Comparison of ENCODE assay signal across 37 cellular contexts in the genomic region with DNA sequence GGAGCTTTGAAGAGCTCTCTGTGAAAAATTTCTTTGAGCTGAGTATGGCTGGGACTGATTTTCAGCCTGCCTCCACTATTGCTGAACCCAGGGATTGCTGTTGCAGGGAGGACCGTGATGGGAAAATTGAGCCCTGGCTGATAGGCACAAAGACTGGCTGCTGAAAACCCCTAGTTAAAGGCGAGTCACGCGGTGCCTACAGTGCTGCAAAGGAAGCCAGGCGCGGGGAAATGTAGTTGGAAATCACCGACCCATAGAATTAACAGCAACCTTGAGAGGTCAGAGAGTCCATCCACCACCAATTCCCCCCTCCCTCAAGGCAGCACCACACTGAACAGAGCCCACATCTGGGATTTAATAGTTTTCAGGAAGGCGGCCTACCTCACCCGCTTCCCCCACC. TPM values are rescaled to one million over a fixed set of nuclear protein-coding genes. Genes with fewer than 3 reads are reported as not detected.
"Had no signal": no experiment of that assay in that cellular context is flagged by ENCODE, and none has a peak within 500 bp of the region (broad histone marks: within the 10 kb centered on the region; RNA-seq: fewer than 3 reads in every experiment).

No MANE protein-coding gene starts in this region.

- ATAC-seq: activated naive CD4-positive, alpha-beta T cell treated with anti-CD3 and anti-CD28 coated beads, Interleukin-2, amount 50 U/mL, for 72 hours; activated naive CD8-positive, alpha-beta T cell treated with anti-CD3 and anti-CD28 coated beads, Interleukin-2, amount 50 U/mL, for 24 hours; activated T-cell treated with anti-CD3 and anti-CD28 coated beads, Interleukin-2, amount 50 U/mL, for 4 hours; Panc1 had no signal

- H3K4me3 ChIP-seq: SJSA1 had no signal

- H3K9me3 ChIP-seq: SJSA1, SK-N-SH had no signal

- H3K27ac ChIP-seq: SJSA1, VCaP had no signal

- FAIRE-seq: bronchial epithelial cell had no signal

- H3K27me3 ChIP-seq: SJSA1 had no signal

- H3K36me3 ChIP-seq: SJSA1 had no signal

- H3K4me1 ChIP-seq: SJSA1 had no signal

- H3K9ac ChIP-seq: SK-N-SH had no signal

- H3K4me2 ChIP-seq: SK-N-SH had no signal

- DNase-seq: activated B cell treated with CpG ODN at 0.5 μM for 24 hours; activated CD4-positive, alpha-beta memory T cell treated with anti-CD3 and anti-CD28 coated beads for 36 hours; activated CD4-positive, alpha-beta T cell treated with anti-CD3 and anti-CD28 coated beads for 4 hours; activated CD4-positive, alpha-beta T cell treated with anti-CD3 and anti-CD28 coated beads, Interleukin-2, amount 50 U/mL, for 1 hour; activated CD4-positive, CD25-positive, alpha-beta regulatory T cell treated with anti-CD3 and anti-CD28 coated beads, Interleukin-2, amount 50 U/mL, for 72 hours; activated CD8-positive, alpha-beta memory T cell treated with anti-CD3 and anti-CD28 coated beads, Interleukin-2, amount 50 U/mL, for 4 hours; activated gamma-delta T cell treated with Interleukin-2 at 50 U/mL for 16 hours; activated naive CD4-positive, alpha-beta T cell treated with anti-CD3 and anti-CD28 coated beads for 36 hours; activated naive CD8-positive, alpha-beta T cell treated with anti-CD3 and anti-CD28 coated beads, Interleukin-2, amount 50 U/mL, for 24 hours; activated T-cell treated with anti-CD3 and anti-CD28 coated beads for 4 hours; activated T-cell treated with anti-CD3 and anti-CD28 coated beads, Interleukin-2, amount 50 U/mL, for 4 hours; caudate nucleus; cerebellar nuclear complex; Karpas-422; KBM-7; NCI-H1105; NCI-H1417 treated with DMSO at 0.1 percent for 48 hours; NCI-H187 treated with DMSO at 0.1 percent for 48 hours; NCI-H2081; NCI-H2171 treated with DMSO at 0.1 percent for 48 hours; NCI-H345; NCI-H524 treated with DMSO at 0.1 percent for 48 hours; SHP77 treated with DMSO at 0.1 percent for 48 hours; SK-N-SH; SW 1271; T-helper 1 cell; T-helper 2 cell; T-helper 9 cell had no signal

RNA-seq across cellular contexts. Expression of a gene that starts 26.0 kb away (rescaled TPM):
- total RNA-seq: activated B cell treated with CpG ODN at 0.5 μM for 24 hours; activated CD4-positive, alpha-beta memory T cell treated with anti-CD3 and anti-CD28 coated beads for 36 hours; activated naive CD4-positive, alpha-beta T cell treated with anti-CD3 and anti-CD28 coated beads for 36 hours; activated naive CD4-positive, alpha-beta T cell treated with anti-CD3 and anti-CD28 coated beads, Interleukin-2, amount 50 U/mL, for 72 hours; activated T-cell treated with anti-CD3 and anti-CD28 coated beads, Interleukin-2, amount 50 U/mL, for 4 hours; activated T-helper 1 cell treated with anti-CD3 and anti-CD28 coated beads, Interleukin-12 subunit alpha, Interleukin-12 subunit beta, Interleukin-2, Interleukin-4 antibody, amounts not matched to agents 30 ng/mL and 10 ng/mL and 1 ng/mL, durations not matched to agents 14 hours and 24 hours and 36 hours; bronchial epithelial cell; MCF 10A; NCI-H460; RPMI7951; SJSA1 had no signal
- polyA plus RNA-seq: SK-N-SH had no signal
